Comparison of ENCODE assay signal across 8 cellular contexts in the genomic region with DNA sequence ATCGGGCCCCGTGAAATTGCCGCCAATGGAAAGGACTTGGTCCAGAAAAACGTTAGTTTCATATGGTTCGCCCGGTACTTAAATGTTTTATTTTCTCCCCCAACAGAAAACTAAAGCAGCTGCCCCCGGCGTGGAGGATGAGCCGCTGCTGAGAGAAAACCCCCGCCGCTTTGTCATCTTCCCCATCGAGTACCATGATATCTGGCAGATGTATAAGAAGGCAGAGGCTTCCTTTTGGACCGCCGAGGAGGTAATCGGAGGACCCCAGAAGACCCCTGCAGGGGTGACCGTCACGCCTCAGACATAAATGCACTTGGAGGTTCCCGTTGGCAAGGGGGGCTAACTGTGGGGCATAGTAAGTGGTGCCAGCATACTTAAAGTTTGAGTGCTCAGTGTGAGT. TPM values are rescaled to one million over a fixed set of nuclear protein-coding genes. Genes with fewer than 3 reads are reported as not detected.
DNase-seq lines count a peak whose midpoint lies in the region; ATAC-seq and TF ChIP-seq lines count a peak whose summit lies in the region.

No MANE protein-coding gene starts in this region.

- WGBS in upper lobe of left lung, 2 donors, result 10 to 13% methylated on average over 13 to 18 of the region's 18 CpGs

- H3K27ac ChIP-seq in left ventricle myocardium inferior (replicated peaks), result no peak overlapping the region
- H3K27ac ChIP-seq in upper lobe of left lung, result peak overlapping the region in 1 of 4 donors; percentile 70

- H3K4me1 ChIP-seq in left ventricle myocardium inferior, result peaks cover 40% of the 10 kb centered on the region
- H3K4me1 ChIP-seq in upper lobe of left lung, result peaks cover 34 to 65% (median 45%) of the 10 kb centered on the region in 4 donors

- no peak for TF ChIP-seq POLR2A in upper lobe of left lung (IDR thresholded peaks at IDR 0.05)

- peak overlapping the region; percentile 96 for H3K27ac Mint-ChIP-seq in activated T-helper 17 cell treated with anti-CD3 and anti-CD28 coated beads, Interleukin-2, amount 50 U/mL, for 72 hours
- H3K27ac Mint-ChIP-seq in immature natural killer cell, result peak overlapping the region in 5 of 6 donors; percentile 64 to 87 (median 79)

- peaks cover 18% of the 10 kb centered on the region for H3K4me1 Mint-ChIP-seq in activated T-helper 17 cell treated with anti-CD3 and anti-CD28 coated beads, Interleukin-2, amount 50 U/mL, for 72 hours
- peaks cover 58 to 62% of the 10 kb centered on the region in 2 donors for H3K4me1 Mint-ChIP-seq in immature natural killer cell

- H3K9me3 ChIP-seq in left ventricle myocardium inferior (replicated peaks) (no peaks in the 10 kb centered on the region), upper lobe of left lung (no peaks in the 10 kb centered on the region)

- H3K4me3 ChIP-seq in left ventricle myocardium inferior (peak overlapping the region; percentile 74), upper lobe of left lung (peak overlapping the region in 3 of 4 donors; percentile 53 to 68 (median 66))

- H3K4me3 Mint-ChIP-seq in activated T-helper 17 cell treated with anti-CD3 and anti-CD28 coated beads, Interleukin-2, amount 50 U/mL, for 72 hours, result peak overlapping the region; percentile 100
- peak overlapping the region; percentile 86 to 90 (median 88) for H3K4me3 Mint-ChIP-seq in immature natural killer cell

- intact Hi-C loops in left ventricle myocardium inferior (cut with micrococcal nuclease), result no loop called here
- intact Hi-C loops in Right ventricle myocardium inferior (cut with DNase I), result loop anchor here (5.0 to 10.0 kb wide), 2 partner anchors 182 to 534 kb away; a partner anchor contains a TSS

- TF ChIP-seq CTCF in left ventricle myocardium inferior (IDR thresholded peaks at IDR 0.05; ENCODE audit: borderline replicate concordance) (no peak), upper lobe of left lung (IDR thresholded peaks at IDR 0.05) (no peak)

- H3K27me3 ChIP-seq in left ventricle myocardium inferior (ENCODE audit: low read depth) (peaks cover 25% of the 10 kb centered on the region), upper lobe of left lung (peaks cover 0 to 7% (median 3%) of the 10 kb centered on the region in 4 donors)

- peaks cover 82% of the 10 kb centered on the region for H3K36me3 Mint-ChIP-seq in activated T-helper 17 cell treated with anti-CD3 and anti-CD28 coated beads, Interleukin-2, amount 50 U/mL, for 72 hours (ENCODE audit: low read depth)
- peaks cover 0 to 11% (median under 1%) of the 10 kb centered on the region in 3 donors for H3K36me3 Mint-ChIP-seq in immature natural killer cell

- TF ChIP-seq EP300 in upper lobe of left lung (IDR thresholded peaks at IDR 0.05), result no peak

- DNase-seq in left ventricle myocardium inferior (no peak), Right ventricle myocardium inferior (ENCODE audit: missing footprints) (no peak), immature natural killer cell (no peak), upper lobe of left lung (no peak), NCI-H187 (lab: John Stamatoyannopoulos, UW) (no peak)

- H3K9me3 Mint-ChIP-seq in activated T-helper 17 cell treated with anti-CD3 and anti-CD28 coated beads, Interleukin-2, amount 50 U/mL, for 72 hours, result no peaks in the 10 kb centered on the region
- H3K9me3 Mint-ChIP-seq in immature natural killer cell, result no peaks in the 10 kb centered on the region

- H3K36me3 ChIP-seq in left ventricle myocardium inferior (no peaks in the 10 kb centered on the region), upper lobe of left lung (no peaks in the 10 kb centered on the region)

- ATAC-seq in Right ventricle myocardium inferior, result no peak
- no peak for ATAC-seq in activated T-helper 17 cell treated with anti-CD3 and anti-CD28 coated beads, Interleukin-2, amount 50 U/mL, for 72 hours (replicated peaks)
- ATAC-seq in upper lobe of left lung (ENCODE audit: low FRiP score in 2 of 2), result no peak
- no peak for ATAC-seq in GM21529 (IDR thresholded peaks at IDR 0.05; ENCODE audit: unreplicated experiment)
- no peak for ATAC-seq in HG03139 (IDR thresholded peaks at IDR 0.05; ENCODE audit: unreplicated experiment)

- H3K27me3 Mint-ChIP-seq in activated T-helper 17 cell treated with anti-CD3 and anti-CD28 coated beads, Interleukin-2, amount 50 U/mL, for 72 hours, result no peaks in the 10 kb centered on the region
- H3K27me3 Mint-ChIP-seq in immature natural killer cell (ENCODE audit: low read depth in 3 of 3), result peaks cover 9 to 13% (median 10%) of the 10 kb centered on the region in 3 donors

RNA-seq across cellular contexts. Expression of a gene that starts 0.7 kb away (rescaled TPM):
- total RNA-seq in left ventricle myocardium inferior, result 2.1 TPM
- total RNA-seq in Right ventricle myocardium inferior, result 4.2 TPM
- total RNA-seq in activated T-helper 17 cell treated with anti-CD3 and anti-CD28 coated beads, Interleukin-2, amount 50 U/mL, for 72 hours, result 100 to 1,000 TPM; 515 to 567 TPM
- 10 to 100 TPM in 1 of 3 donors, 1 to 10 TPM in 2; 4.9 to 11.3 (median 9.8) TPM for polyA plus RNA-seq in immature natural killer cell
- 10 to 100 TPM in 1 of 6 donors, 1 to 10 TPM in 5; 2.1 to 12.9 (median 3.2) TPM for total RNA-seq in upper lobe of left lung

RNA-seq across cellular contexts. Expression of a gene that starts 43.1 kb away (rescaled TPM):
- total RNA-seq in left ventricle myocardium inferior, result 3.3 TPM
- 3.2 TPM for total RNA-seq in Right ventricle myocardium inferior
- under 1 TPM in 1 of 2 donors, not detected in 1; 0.09 TPM for total RNA-seq in activated T-helper 17 cell treated with anti-CD3 and anti-CD28 coated beads, Interleukin-2, amount 50 U/mL, for 72 hours
- not detected for polyA plus RNA-seq in immature natural killer cell
- 1 to 10 TPM; 1.0 to 8.2 (median 5.6) TPM for total RNA-seq in upper lobe of left lung

Comparison
In these comparisons a context has a peak if more than half of its experiments do, and no peak if none do; other contexts are left out.
1. RNA of a gene that starts 0.7 kb away (total RNA-seq): 515 to 567 TPM in activated T-helper 17 cell treated with anti-CD3 and anti-CD28 coated beads, Interleukin-2, amount 50 U/mL, for 72 hours; 4.2 TPM in Right ventricle myocardium inferior (single experiment), 2.1 to 12.9 TPM in upper lobe of left lung and 2.1 TPM in left ventricle myocardium inferior (single experiment); every median in the first group is over 10 times any median in the second.